1 cellular context compared by ENCODE assay signal in the genomic region with DNA sequence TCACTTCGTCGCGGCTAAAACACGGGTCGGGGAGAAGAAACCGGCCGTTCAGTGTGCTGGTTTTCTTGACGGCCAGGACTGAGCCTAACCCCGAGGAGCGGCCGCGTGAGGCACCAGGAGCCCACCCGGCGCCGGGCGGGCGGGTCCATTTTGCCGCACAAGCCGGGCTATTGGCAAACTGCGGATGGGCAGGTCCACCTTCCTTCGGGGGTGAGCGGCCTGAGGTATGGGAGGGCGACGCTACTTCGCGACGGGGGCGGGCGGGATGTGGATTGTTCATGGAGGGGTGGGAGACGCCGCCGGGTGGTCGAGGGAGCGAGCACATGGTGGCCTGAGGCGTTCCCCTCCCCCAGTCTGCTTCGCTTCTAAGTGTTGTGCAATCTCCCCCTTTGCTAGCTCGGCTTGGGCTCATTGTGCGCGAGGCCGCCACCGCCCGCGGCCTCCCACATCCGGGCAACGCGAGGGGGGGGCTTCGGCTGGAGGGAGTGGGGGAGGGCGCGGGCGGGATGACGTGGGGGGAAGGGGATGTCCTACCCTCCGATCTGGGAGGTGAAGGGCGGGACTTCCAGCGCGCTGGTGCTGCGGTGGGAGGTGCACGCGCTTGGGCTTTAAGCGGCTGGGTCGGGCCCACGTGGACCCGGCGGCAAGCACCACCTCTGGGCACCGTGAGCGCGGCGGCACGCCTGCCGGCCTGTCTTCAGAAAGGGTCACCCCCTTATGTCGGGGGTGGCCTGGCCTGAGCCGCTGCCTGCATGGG.
TF ChIP-seq lines count a peak whose summit lies in the region.

No MANE protein-coding gene starts in this region.

TF ChIP-seq in WTC11, 78 proteins besides CTCF, POLR2A, EP300 and RAD21 (continued from another document):
- TF ChIP-seq AR (CRISPR knock-in tag; IDR thresholded peaks at IDR 0.05) (no peak), NR2C2 (CRISPR knock-in tag; IDR thresholded peaks at IDR 0.05) (no peak; the same call in 1 of the 2 replicates)
